Comparison of ENCODE assay signal across 18 cellular contexts in the genomic region with DNA sequence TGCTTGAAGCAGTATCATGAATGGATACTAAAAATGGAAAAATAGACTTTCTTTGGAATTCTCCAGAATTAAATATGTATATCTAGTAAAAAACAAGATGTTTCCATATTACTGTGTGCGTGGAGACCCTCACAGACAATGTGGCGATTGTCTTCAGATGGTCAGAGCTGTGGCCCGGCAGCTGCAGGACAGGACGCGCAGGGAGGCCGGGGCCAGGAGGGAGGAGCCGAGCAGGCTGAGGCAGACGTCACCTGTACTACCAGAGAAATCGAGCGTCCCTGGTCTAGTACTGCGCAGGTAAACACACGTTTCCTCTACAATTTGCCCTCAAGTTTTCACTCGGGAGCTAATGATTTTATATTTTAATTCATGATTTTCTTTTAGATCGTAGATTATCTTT.
"Had no signal": no experiment of that assay in that cellular context is flagged by ENCODE, and none has a peak within 500 bp of the region (broad histone marks: within the 10 kb centered on the region; RNA-seq: fewer than 3 reads in every experiment).

No MANE protein-coding gene starts in this region.

- H3K9me3 ChIP-seq: SJSA1 had no signal

- DNase-seq: KBM-7, MV-4-11, NCI-H1048, NCI-H1105, NCI-H1417, NCI-H1436 treated with DMSO at 0.1 percent for 48 hours, NCI-H1694, NCI-H187 treated with DMSO at 0.1 percent for 48 hours, NCI-H2029 treated with DMSO at 0.1 percent for 48 hours, NCI-H2171 treated with DMSO at 0.1 percent for 48 hours, NCI-H2227 treated with DMSO at 0.1 percent for 48 hours, NCI-H524, NCI-H748 treated with DMSO at 0.1 percent for 48 hours, Right ventricle myocardium superior, RPMI8226, SIG-M5 had no signal

- H3K4me3 ChIP-seq: SJSA1, SK-N-MC had no signal

- H3K27ac ChIP-seq: SJSA1, SK-N-MC had no signal

- H3K27me3 ChIP-seq: SJSA1 had no signal

- H3K4me1 ChIP-seq: SJSA1 had no signal
